Comparison of ENCODE assay signal across 16 cellular contexts in genomic region chr16:11564046-11564926, GRCh38. TPM values are rescaled to one million over a fixed set of nuclear protein-coding genes. Genes with fewer than 3 reads are reported as not detected.
DNase-seq lines count a peak whose midpoint lies in the region; ATAC-seq, FAIRE-seq and TF ChIP-seq lines count a peak whose summit lies in the region.
"Had no signal": no experiment of that assay in that cellular context is flagged by ENCODE, and none has a peak within 500 bp of the region (broad histone marks: within the 10 kb centered on the region; RNA-seq: fewer than 3 reads in every experiment).

No MANE protein-coding gene starts in this region.

- FAIRE-seq in HepG2 (lab: Jason Lieb, UNC) = no peak
- FAIRE-seq: keratinocyte, TTC549 had no signal

- TF ChIP-seq CTCF in activated CD8-positive, alpha-beta T cell treated with anti-CD3 and anti-CD28 coated beads for 36 hours (IDR thresholded peaks at IDR 0.05) = no peak
- TF ChIP-seq CTCF in HepG2 (CRISPR knock-in tag; IDR thresholded peaks at IDR 0.05) = no peak

- H3K79me2 ChIP-seq in HepG2 (ENCODE audit: insufficient read depth, low read length) = peaks cover 82% of the 10 kb centered on the region

- ATAC-seq in activated CD8-positive, alpha-beta T cell treated with anti-CD3 and anti-CD28 coated beads for 36 hours = no peak
- ATAC-seq in HepG2 (no peak), HG03039 (IDR thresholded peaks at IDR 0.05; ENCODE audit: unreplicated experiment) (no peak)
- ATAC-seq: esophagus mucosa, mucosa of descending colon had no signal

- no peak overlapping the region for H2AFZ ChIP-seq in HepG2 (ENCODE audit: low read length)

- H3K36me3 Mint-ChIP-seq in activated CD8-positive, alpha-beta T cell treated with anti-CD3 and anti-CD28 coated beads for 36 hours (ENCODE audit: low read depth) = peaks cover 42% of the 10 kb centered on the region

- H3K27me3 ChIP-seq in HepG2 (ENCODE audit: control insufficient read depth in 1 of 2, insufficient read depth in 2 of 2, low read length in 2 of 2) = no peaks in the 10 kb centered on the region
- H3K27me3 ChIP-seq: SJSA1 had no signal

- no peak overlapping the region for H3K4me3 ChIP-seq in HepG2 (replicated peaks in 1 of 3; ENCODE audit: insufficient read depth in 1 of 3, low read depth in 2 of 3, low read length in 3 of 3)
- H3K4me3 ChIP-seq: mucosa of descending colon, SJSA1 had no signal

- in situ Hi-C loops in HepG2 (cut with HindIII; ENCODE audit: extremely low pct_ligation_motif_present, low pct_unique_long_range_greater_than_20kb) = no loop called here

- WGBS in HepG2 (ENCODE audit: low lambda C conversion rate) = 85% methylated on average over 24 of the region's 24 CpGs

- H3K4me2 ChIP-seq in HepG2 (ENCODE audit: low read depth, low read length) = no peak overlapping the region

- peak overlapping the region; percentile 82 for H3K27ac Mint-ChIP-seq in activated CD8-positive, alpha-beta T cell treated with anti-CD3 and anti-CD28 coated beads for 36 hours

- peaks cover 64% of the 10 kb centered on the region for H3K4me1 Mint-ChIP-seq in activated CD8-positive, alpha-beta T cell treated with anti-CD3 and anti-CD28 coated beads for 36 hours (ENCODE audit: low read depth)

- intact Hi-C loops in activated CD8-positive, alpha-beta T cell treated with anti-CD3 and anti-CD28 coated beads for 36 hours (cut with micrococcal nuclease) = no loop called here
- intact Hi-C loops in HepG2 (cut with micrococcal nuclease; ENCODE audit: unreplicated experiment) = no loop called here

- no peak overlapping the region for H3K9ac ChIP-seq in HepG2 (ENCODE audit: insufficient read depth, low read depth, low read length)

- H3K9me3 Mint-ChIP-seq in activated CD8-positive, alpha-beta T cell treated with anti-CD3 and anti-CD28 coated beads for 36 hours = no peaks in the 10 kb centered on the region

- no peaks in the 10 kb centered on the region for H3K27me3 Mint-ChIP-seq in activated CD8-positive, alpha-beta T cell treated with anti-CD3 and anti-CD28 coated beads for 36 hours

- peaks cover 24% of the 10 kb centered on the region; the same call in 1 of the 2 replicates for H4K20me1 ChIP-seq in HepG2 (ENCODE audit: insufficient read depth, low read length)

- no peak for TF ChIP-seq POLR2A in HepG2 (IDR thresholded peaks at IDR 0.05; ENCODE audit: insufficient read depth in 1 of 2, low read depth in 2 of 2, low read length in 2 of 2)

- POLR2A ChIA-PET in activated CD8-positive, alpha-beta T cell treated with anti-CD3 and anti-CD28 coated beads for 36 hours (lab: Charles Lee) = no interaction called here
- POLR2A ChIA-PET in HepG2 (lab: Yijun Ruan, JAX) = interaction anchor here (1.0 to 1.2 kb wide), 2 partner anchors 11 to 13 kb away, joined by 3 to 8 read pairs; no protein-coding TSS in a partner anchor

- H3K9me3 ChIP-seq in HepG2 (ENCODE audit: low read length) = no peaks in the 10 kb centered on the region
- H3K9me3 ChIP-seq: mucosa of descending colon, SJSA1 had no signal

- BruUV-seq in HepG2 (replicated peaks; lab: Mats Ljungman, UMichigan) = no TSS peak

- DNase-seq in activated effector memory CD4-positive, alpha-beta T cell treated with anti-CD3 and anti-CD28 coated beads, Interleukin-2, amount 50 U/mL, for 16 hours = peak; percentile 59
- no peak for DNase-seq in activated effector memory CD4-positive, alpha-beta T cell treated with Interleukin-2 at 50 U/mL for 16 hours
- DNase-seq in activated CD8-positive, alpha-beta T cell treated with anti-CD3 and anti-CD28 coated beads for 36 hours = no peak
- DNase-seq in HepG2 (ENCODE audit: low spot score) = no peak
- DNase-seq in substantia nigra (lab: John Stamatoyannopoulos, UW) = peak in 2 of 49 donors; percentile 7
- DNase-seq in T-helper 9 cell = no peak
- no peak for DNase-seq in hypothalamus (lab: John Stamatoyannopoulos, UW)
- DNase-seq: mucosa of descending colon; NCI-H1417 treated with DMSO at 0.1 percent for 48 hours; NCI-H2227 treated with DMSO at 0.1 percent for 48 hours; stimulated activated CD4-positive, alpha-beta T cell treated with anti-CD3 and anti-CD28 coated beads, Interleukin-15, amount 100 ng/mL, for 24 hours had no signal

- no peak overlapping the region for H3K4me3 Mint-ChIP-seq in activated CD8-positive, alpha-beta T cell treated with anti-CD3 and anti-CD28 coated beads for 36 hours

- peaks cover 54% of the 10 kb centered on the region for H3K4me1 ChIP-seq in HepG2 (ENCODE audit: insufficient read depth, low read length)

- TF ChIP-seq EP300 in HepG2 (IDR thresholded peaks at IDR 0.05; ENCODE audit: low read depth in 2 of 2, low read length in 2 of 2) (no peak), HepG2 (CRISPR knock-in tag; IDR thresholded peaks at IDR 0.05; ENCODE audit: borderline replicate concordance) (no peak)

- TF ChIP-seq RAD21 in HepG2 (CRISPR knock-in tag; IDR thresholded peaks at IDR 0.05) = no peak

- CTCF ChIA-PET in activated CD8-positive, alpha-beta T cell treated with anti-CD3 and anti-CD28 coated beads for 36 hours (lab: Charles Lee) = interaction anchor here (0.7 to 1.0 kb wide), 3 partner anchors 22 to 33 kb away, joined by 3 to 4 read pairs (median 3); no protein-coding TSS in a partner anchor
- CTCF ChIA-PET in HepG2 (lab: Yijun Ruan, JAX; ENCODE audit: low intra/inter-chr PET ratio, low total read pairs) = no interaction called here

- H3K27ac ChIP-seq in HepG2 (ENCODE audit: extremely low read length, insufficient read depth, low read length) = peak overlapping the region; percentile 52
- peak overlapping the region; percentile 38 for H3K27ac ChIP-seq in substantia nigra (ENCODE audit: low read depth, low read length, poor library complexity, severe bottlenecking)
- H3K27ac ChIP-seq: SJSA1 had no signal

- H3K36me3 ChIP-seq in HepG2 (replicated peaks in 1 of 2; ENCODE audit: control insufficient read depth in 1 of 2, insufficient read depth in 2 of 2, low read length in 2 of 2) = peaks cover 1 to 19% of the 10 kb centered on the region in 2 experiments; a peak in 3 of 5 replicates

TF ChIP-seq in HepG2, 621 proteins besides CTCF, POLR2A, EP300 and RAD21 (continues in another document):
- no peak for TF ChIP-seq HNRNPK (IDR thresholded peaks at IDR 0.05; ENCODE audit: low read depth, low read length, poor library complexity, severe bottlenecking)
- peak; percentile 70 for TF ChIP-seq ZNF460 (CRISPR knock-in tag; IDR thresholded peaks at IDR 0.05; ENCODE audit: borderline replicate concordance)
- TF ChIP-seq ZNF232 (CRISPR knock-in tag; IDR thresholded peaks at IDR 0.05; ENCODE audit: borderline replicate concordance) = no peak
- TF ChIP-seq RBM22 (optimal IDR thresholded peaks at IDR 0.05; ENCODE audit: low read length) = peak; percentile 23
- 0 out of 2 replicates have a peak, but pooled peaks have one; percentile 13 for TF ChIP-seq ZNF263 (CRISPR knock-in tag; IDR thresholded peaks at IDR 0.05)
- peak; percentile 63 for TF ChIP-seq PRPF4 (IDR thresholded peaks at IDR 0.05; ENCODE audit: low read depth, low read length, poor library complexity, severe bottlenecking)
- no peak for TF ChIP-seq ZNF75D (CRISPR knock-in tag; IDR thresholded peaks at IDR 0.05; ENCODE audit: borderline replicate concordance)
- TF ChIP-seq LCORL (IDR thresholded peaks at IDR 0.05) = no peak
- peak; percentile 33; the same call in 1 of the 2 replicates for TF ChIP-seq LCORL (CRISPR knock-in tag; IDR thresholded peaks at IDR 0.05)
- TF ChIP-seq ZIK1 (CRISPR knock-in tag; IDR thresholded peaks at IDR 0.05; ENCODE audit: borderline replicate concordance, low read depth) = 0 out of 2 replicates have a peak, but pooled peaks have one; percentile 39
- no peak for TF ChIP-seq NR2F6 (IDR thresholded peaks at IDR 0.05)
- TF ChIP-seq NR2F6 (CRISPR knock-in tag; IDR thresholded peaks at IDR 0.05) = 0 out of 2 replicates have a peak, but pooled peaks have one; percentile 5
- no peak for TF ChIP-seq STAT5B (CRISPR knock-in tag; IDR thresholded peaks at IDR 0.05)
- 0 out of 2 replicates have a peak, but pooled peaks have one; percentile 26 for TF ChIP-seq SRY (CRISPR knock-in tag; IDR thresholded peaks at IDR 0.05)
- no peak for TF ChIP-seq MAFG (CRISPR knock-in tag; IDR thresholded peaks at IDR 0.05)

RNA-seq across cellular contexts. Expression of gene LITAF, which starts 22.4 kb away (rescaled TPM):
- total RNA-seq in activated CD8-positive, alpha-beta T cell treated with anti-CD3 and anti-CD28 coated beads for 36 hours = 100 to 1,000 TPM; 108 to 110 TPM
- total RNA-seq in HepG2 (2016; rRNA removed; fragmentation: Illumina TruSeq; extraction: Trizol) = 141 and 186 TPM in 2 replicates
- 30.0 and 32.3 TPM in 2 replicates for total RNA-seq in HepG2 (2016; cell fraction: cytosol; rRNA removed; fragmentation: Illumina TruSeq; extraction: Trizol; ENCODE audit: low read depth)
- total RNA-seq in HepG2 (2016; cell fraction: insoluble cytoplasmic fraction; rRNA removed; fragmentation: Illumina TruSeq; extraction: Trizol) = 139 and 174 TPM in 2 replicates
- 118 and 119 TPM in 2 replicates for total RNA-seq in HepG2 (2016; cell fraction: membrane; rRNA removed; fragmentation: Illumina TruSeq; extraction: Trizol)
- total RNA-seq in HepG2 (2016; cell fraction: nucleus; rRNA removed; fragmentation: Illumina TruSeq; extraction: Trizol) = 60.6 and 72.1 TPM in 2 replicates
- 80.1 and 95.5 TPM in 2 replicates for polyA plus RNA-seq in HepG2 (2011; rRNA removed)
- 121 and 137 TPM in 2 replicates for polyA plus RNA-seq in HepG2 (2011; cell fraction: cytosol; rRNA removed)
- 61.9 and 67.8 TPM in 2 replicates for polyA plus RNA-seq in HepG2 (2011; cell fraction: nucleus; rRNA removed)
- polyA plus RNA-seq in HepG2 (2012) = 113 and 128 TPM in 2 replicates
- polyA plus RNA-seq in HepG2 (2016; cell fraction: cytosol; fragmentation: Illumina TruSeq; extraction: Trizol; ENCODE audit: low read depth) = 48.2 and 51.8 TPM in 2 replicates
- 322 and 369 TPM in 2 replicates for polyA plus RNA-seq in HepG2 (2016; cell fraction: insoluble cytoplasmic fraction; fragmentation: Illumina TruSeq; extraction: Trizol; ENCODE audit: low read depth)
- polyA plus RNA-seq in HepG2 (2016; cell fraction: membrane; fragmentation: Illumina TruSeq; extraction: Trizol; ENCODE audit: low read depth) = 139 and 153 TPM in 2 replicates
- 125 and 129 TPM in 2 replicates for polyA plus RNA-seq in HepG2 (2016; cell fraction: nucleus; fragmentation: Illumina TruSeq; extraction: Trizol; ENCODE audit: insufficient read depth, low read depth)
- 155 and 250 TPM in 2 replicates for polyA minus RNA-seq in HepG2 (2011; rRNA and poly(A)+ RNA removed; ENCODE audit: low replicate concordance)
- 71.1 and 86.5 TPM in 2 replicates for polyA minus RNA-seq in HepG2 (2011; cell fraction: cytosol; rRNA and poly(A)+ RNA removed)
- 45.8 and 58.4 TPM in 2 replicates for polyA minus RNA-seq in HepG2 (2011; cell fraction: nucleus; rRNA and poly(A)+ RNA removed)
